ENCODE assay signal across 1 cellular context in genomic region chr6:41503435-41503768, GRCh38.
TF ChIP-seq lines count a peak whose summit lies in the region.

No MANE protein-coding gene starts in this region.

TF ChIP-seq in GM23338, 12 proteins besides CTCF, POLR2A, EP300 and RAD21 (continued from another document):
- TF ChIP-seq ZNF462 (CRISPR knock-in tag; IDR thresholded peaks at IDR 0.05) (no peak), ZNF114 (CRISPR knock-in tag; IDR thresholded peaks at IDR 0.05) (no peak), EZH2phosphoT487 (IDR thresholded peaks at IDR 0.05; ENCODE audit: unreplicated experiment) (no peak), ZNF331 (CRISPR knock-in tag; IDR thresholded peaks at IDR 0.05; ENCODE audit: low read depth) (no peak)
